In genomic region chr3:129616713-129617112, GRCh38 we compare ENCODE assay signal across 10 cellular contexts. TPM values are rescaled to one million over a fixed set of nuclear protein-coding genes. Genes with fewer than 3 reads are reported as not detected.
DNase-seq lines count a peak whose midpoint lies in the region; ATAC-seq and TF ChIP-seq lines count a peak whose summit lies in the region.
"Had no signal": no experiment of that assay in that cellular context is flagged by ENCODE, and none has a peak within 500 bp of the region (broad histone marks: within the 10 kb centered on the region; RNA-seq: fewer than 3 reads in every experiment).

No MANE protein-coding gene starts in this region.

- ATAC-seq in GM19023 (IDR thresholded peaks at IDR 0.05; ENCODE audit: unreplicated experiment) (peak; percentile 46), GM21381 (IDR thresholded peaks at IDR 0.05; ENCODE audit: unreplicated experiment) (no peak)

- H3K4me3 ChIP-seq in left ventricle myocardium inferior (no peak overlapping the region), spleen (no peak overlapping the region)
- H3K4me3 ChIP-seq: cardiac muscle cell had no signal

- H3K4me1 ChIP-seq in left ventricle myocardium inferior (peaks cover 99% of the 10 kb centered on the region), spleen (peaks cover 38 to 92% (median 67%) of the 10 kb centered on the region in 6 donors)

- H3K36me3 ChIP-seq in left ventricle myocardium inferior: no peaks in the 10 kb centered on the region
- no peaks in the 10 kb centered on the region for H3K36me3 ChIP-seq in spleen
- H3K36me3 ChIP-seq: cardiac muscle cell had no signal

- no peak for TF ChIP-seq CTCF in left ventricle myocardium inferior (IDR thresholded peaks at IDR 0.05; ENCODE audit: borderline replicate concordance)
- no peak for TF ChIP-seq CTCF in spleen (IDR thresholded peaks at IDR 0.05 in 8 of 11, conservative IDR thresholded peaks at IDR 0.05 in 3 of 11)

- H3K27ac ChIP-seq in left ventricle myocardium inferior (replicated peaks) (peak overlapping the region; percentile 99), spleen (peak overlapping the region in 7 of 8 donors; percentile 51 to 70 (median 68))
- H3K27ac ChIP-seq: cardiac muscle cell had no signal

- DNase-seq in amniotic epithelial cell (ENCODE audit: low read depth) (peak; percentile 60), left ventricle myocardium inferior (peak; percentile 47), spleen (no peak), NCI-H748 (lab: John Stamatoyannopoulos, UW; ENCODE audit: unreplicated experiment) (no peak), NCI-H774 (lab: John Stamatoyannopoulos, UW) (no peak)
- no peak for DNase-seq in activated T-cell treated with anti-CD3 and anti-CD28 coated beads, Interleukin-2, amount 50 U/mL, for 1 hour
- DNase-seq: NCI-H1417 treated with DMSO at 0.1 percent for 48 hours had no signal

- intact Hi-C loops in left ventricle myocardium inferior (cut with micrococcal nuclease) (no loop called here), spleen (cut with DNase I; ENCODE audit: low total_unique reads) (no loop called here)

- WGBS in spleen, 5 donors: 28 to 64% (median 35%) methylated on average over 5 of the region's 5 CpGs

- H3K9me3 ChIP-seq in left ventricle myocardium inferior (replicated peaks) (no peaks in the 10 kb centered on the region), spleen (no peaks in the 10 kb centered on the region)

- no peak for TF ChIP-seq POLR2A in spleen (IDR thresholded peaks at IDR 0.05)

- H3K27me3 ChIP-seq in left ventricle myocardium inferior (ENCODE audit: low read depth) (no peaks in the 10 kb centered on the region), spleen (replicated peaks in 1 of 7) (peaks cover 0 to 15% (median 0%) of the 10 kb centered on the region in 7 donors)
- H3K27me3 ChIP-seq: cardiac muscle cell had no signal

RNA-seq across cellular contexts. Expression of gene PLXND1, which starts 10.2 kb away (rescaled TPM):
- total RNA-seq in left ventricle myocardium inferior: 45.5 TPM
- total RNA-seq in spleen: 100 to 1,000 TPM; 121 to 238 (median 170) TPM
- polyA plus RNA-seq in spleen: 10 to 100 TPM; 44.4 to 97.9 (median 79.2) TPM

Comparison
In these comparisons a context has a peak if more than half of its experiments do, and no peak if none do; other contexts are left out.
1. DNase-seq: peak in amniotic epithelial cell (single experiment) and left ventricle myocardium inferior (single experiment); none in spleen (single experiment), NCI-H748 (single experiment), NCI-H774 (single experiment) and activated T-cell treated with anti-CD3 and anti-CD28 coated beads, Interleukin-2, amount 50 U/mL, for 1 hour (single experiment).